ENCODE assay signal across 7 cellular contexts in the genomic region with DNA sequence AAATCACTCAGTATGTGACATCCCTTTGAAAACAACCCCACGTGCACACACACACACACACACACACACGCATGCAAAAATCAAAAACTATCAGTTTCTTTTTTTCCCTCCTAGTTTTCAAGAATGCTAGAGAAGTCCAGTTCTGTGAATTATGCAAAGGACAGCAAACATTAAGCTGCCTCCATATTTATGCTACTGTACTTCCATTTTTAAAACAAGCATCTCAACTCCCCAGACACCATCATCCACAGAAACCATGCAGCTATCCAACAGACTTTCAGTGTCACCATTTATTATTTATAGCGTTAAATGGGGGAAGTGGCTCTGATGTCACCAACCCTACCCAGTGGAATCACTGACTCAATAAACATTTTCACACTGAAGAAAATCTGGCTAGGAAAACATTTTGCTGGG. TPM values are rescaled to one million over a fixed set of nuclear protein-coding genes. Genes with fewer than 3 reads are reported as not detected.
DNase-seq lines count a peak whose midpoint lies in the region; ATAC-seq and TF ChIP-seq lines count a peak whose summit lies in the region.

No MANE protein-coding gene starts in this region.

- no peak for TF ChIP-seq CTCF in H9 (conservative IDR thresholded peaks at IDR 0.05)
- TF ChIP-seq CTCF in RWPE2 (IDR thresholded peaks at IDR 0.05; ENCODE audit: poor library complexity, severe bottlenecking), result no peak
- TF ChIP-seq CTCF in dorsolateral prefrontal cortex (IDR thresholded peaks at IDR 0.05 in 54 of 56, conservative IDR thresholded peaks at IDR 0.05 in 2 of 56; ENCODE audit: low read depth in 1 of 56, partially characterized antibody in 56 of 56), result no peak
- no peak for TF ChIP-seq CTCF in neural progenitor cell (IDR thresholded peaks at IDR 0.05)
- no peak for TF ChIP-seq CTCF in thyroid gland (IDR thresholded peaks at IDR 0.05)

- no peaks in the 10 kb centered on the region for H3K27me3 ChIP-seq in H9 (ENCODE audit: insufficient read depth, low read length)
- H3K27me3 ChIP-seq in RWPE2 (ENCODE audit: insufficient read depth, poor library complexity, severe bottlenecking), result no peaks in the 10 kb centered on the region
- H3K27me3 ChIP-seq in dorsolateral prefrontal cortex, result no peaks in the 10 kb centered on the region
- H3K27me3 ChIP-seq in neural progenitor cell, result no peaks in the 10 kb centered on the region
- H3K27me3 ChIP-seq in thyroid gland, result no peaks in the 10 kb centered on the region

- H3K23me2 ChIP-seq in H9 (ENCODE audit: insufficient read length, low read depth, low read length, poor library complexity, severe bottlenecking), result peaks cover 16% of the 10 kb centered on the region

- no peak overlapping the region for H3K14ac ChIP-seq in H9 (ENCODE audit: insufficient read depth, low read length)

- H4K20me1 ChIP-seq in H9 (ENCODE audit: control insufficient read depth, insufficient read depth, insufficient read length), result no peaks in the 10 kb centered on the region
- H4K20me1 ChIP-seq in neural progenitor cell (ENCODE audit: low read depth), result peaks cover 55% of the 10 kb centered on the region

- no peak overlapping the region for H3K56ac ChIP-seq in H9 (ENCODE audit: insufficient read length, low read depth, low read length)

- H3K4me3 Mint-ChIP-seq in H9 (peak overlapping the region; percentile 94 to 97), neural progenitor cell (peak overlapping the region; percentile 96)

- peaks cover 0 to 14% (median 10%) of the 10 kb centered on the region in 3 experiments; a peak in 5 of 7 replicates for H3K36me3 Mint-ChIP-seq in H9 (ENCODE audit: insufficient read depth in 1 of 3, low read depth in 3 of 3)
- peaks cover 7% of the 10 kb centered on the region for H3K36me3 Mint-ChIP-seq in neural progenitor cell

- peak overlapping the region; percentile 60 for H3K9ac ChIP-seq in H9 (ENCODE audit: extremely low read depth, insufficient read length, low read length)
- peak overlapping the region; percentile 85 for H3K9ac ChIP-seq in neural progenitor cell

- H3K23ac ChIP-seq in H9 (ENCODE audit: insufficient read length, low read depth, low read length), result no peak overlapping the region

- H3F3A ChIP-seq in neural progenitor cell (ENCODE audit: low read depth), result peaks cover 62% of the 10 kb centered on the region

- no peak overlapping the region for H2BK15ac ChIP-seq in H9 (ENCODE audit: low read depth, low read length)

- H3K4me2 ChIP-seq in H9 (ENCODE audit: insufficient read depth, insufficient read length, low read length), result peak overlapping the region; percentile 90
- peak overlapping the region; percentile 79 for H3K4me2 ChIP-seq in neural progenitor cell

- peaks cover 50% of the 10 kb centered on the region; the same call in 1 of the 2 replicates for H3K79me2 ChIP-seq in H9 (ENCODE audit: insufficient read depth, low read length)
- H3K79me2 ChIP-seq in neural progenitor cell (ENCODE audit: low read depth), result peaks cover 80% of the 10 kb centered on the region

- no peak overlapping the region for H4K8ac ChIP-seq in H9 (replicated peaks; ENCODE audit: insufficient read length, low read depth, low read length)

- no peak overlapping the region for H2BK120ac ChIP-seq in H9 (ENCODE audit: low read depth, low read length, poor library complexity, severe bottlenecking)

- peak overlapping the region; percentile 93 for H3K4me3 ChIP-seq in RWPE2 (ENCODE audit: severe bottlenecking)
- H3K4me3 ChIP-seq in dorsolateral prefrontal cortex, result peak overlapping the region; percentile 72 to 100 (median 96)
- peak overlapping the region; percentile 96 for H3K4me3 ChIP-seq in neural progenitor cell
- peak overlapping the region in 1 of 3 donors; percentile 70 for H3K4me3 ChIP-seq in thyroid gland (replicated peaks in 1 of 3)

- no peak overlapping the region for H2BK12ac ChIP-seq in H9 (ENCODE audit: insufficient read length, low read depth, low read length)

- H3K79me1 ChIP-seq in H9 (ENCODE audit: insufficient read depth, low read depth, low read length, poor library complexity, severe bottlenecking), result peaks cover 3% of the 10 kb centered on the region

- H3K27ac ChIP-seq in H9 (ENCODE audit: insufficient read length, low read depth, low read length) (no peak overlapping the region), RWPE2 (ENCODE audit: poor library complexity, severe bottlenecking) (peak overlapping the region; percentile 74), dorsolateral prefrontal cortex (peak overlapping the region in 26 of 59 donors; percentile 1 to 100 (median 99)), neural progenitor cell (no peak overlapping the region), thyroid gland (peak overlapping the region in 1 of 3 donors; percentile 99)

- no peak overlapping the region for H3K18ac ChIP-seq in H9 (ENCODE audit: insufficient read length, low read depth, low read length)

- H3K4me1 ChIP-seq in H9 (ENCODE audit: insufficient read depth, low read length) (peaks cover 11% of the 10 kb centered on the region), RWPE2 (ENCODE audit: insufficient read depth, poor library complexity, severe bottlenecking) (peaks cover 39% of the 10 kb centered on the region), neural progenitor cell (peaks cover 52% of the 10 kb centered on the region), thyroid gland (peaks cover 41 to 65% of the 10 kb centered on the region in 2 donors)

- no CpG with 5 or more reads among the region's 3 CpGs for WGBS in H9 (ENCODE audit: extremely low coverage, insufficient read length, low lambda C conversion rate)
- WGBS in thyroid gland, 2 donors, result 42 to 46% methylated on average over 3 of the region's 3 CpGs

- DNase-seq in H9 (no peak), RWPE2 (ENCODE audit: low spot score) (no peak), dorsolateral prefrontal cortex (no peak), neural progenitor cell (ENCODE audit: low spot score) (no peak), D341Med (ENCODE audit: low spot score) (no peak), thyroid gland (no peak)

- H3K27ac Mint-ChIP-seq in H9 (peak overlapping the region in 2 of 3 experiments; percentile 69 to 90; a peak in 2 of 7 replicates), neural progenitor cell (peak overlapping the region; percentile 98)

- ATAC-seq in RWPE2 (ENCODE audit: low read depth), result no peak
- ATAC-seq in GM19463 (IDR thresholded peaks at IDR 0.05; ENCODE audit: unreplicated experiment), result no peak

- H4K91ac ChIP-seq in H9 (ENCODE audit: insufficient read length, low read depth, low read length), result no peak overlapping the region

- H3K36me3 ChIP-seq in RWPE2 (ENCODE audit: low read depth) (no peaks in the 10 kb centered on the region; the same call in 1 of the 2 replicates), neural progenitor cell (no peaks in the 10 kb centered on the region), thyroid gland (no peaks in the 10 kb centered on the region)

- H2AK5ac ChIP-seq in H9 (ENCODE audit: insufficient read length, low read length), result no peak overlapping the region

- H3K4ac ChIP-seq in H9 (ENCODE audit: low read depth, low read length), result no peak overlapping the region

- H2BK20ac ChIP-seq in H9 (ENCODE audit: low read depth, low read length, poor library complexity, severe bottlenecking), result no peak overlapping the region

- intact Hi-C loops in dorsolateral prefrontal cortex (cut with DNase I) (loop anchor here (5.0 kb wide), 3 partner anchors 93 to 277 kb away; partner anchors contain the start of genes STK10 (in 2 of the 2) and UBTD2 (in 2 of the 2)), thyroid gland (cut with DNase I) (no loop called here)

- H3T11ph ChIP-seq in H9 (ENCODE audit: low read length), result no peak overlapping the region

- H3K27me3 Mint-ChIP-seq in H9 (ENCODE audit: low read depth), result no peaks in the 10 kb centered on the region
- peaks cover 2% of the 10 kb centered on the region for H3K27me3 Mint-ChIP-seq in neural progenitor cell (ENCODE audit: insufficient read depth, low read depth)

- H4K5ac ChIP-seq in H9 (ENCODE audit: insufficient read length, low read depth, low read length), result no peak overlapping the region

- H3K9me3 ChIP-seq in H9 (ENCODE audit: control insufficient read depth, low read depth, low read length) (no peaks in the 10 kb centered on the region), RWPE2 (ENCODE audit: severe bottlenecking) (no peaks in the 10 kb centered on the region), neural progenitor cell (ENCODE audit: low read depth) (no peaks in the 10 kb centered on the region), thyroid gland (no peaks in the 10 kb centered on the region)

- H2BK5ac ChIP-seq in H9 (ENCODE audit: insufficient read length, low read length), result no peak overlapping the region

- H2AFZ ChIP-seq in H9 (ENCODE audit: low read length) (no peak overlapping the region), neural progenitor cell (replicated peaks) (no peak overlapping the region)

- H3K4me1 Mint-ChIP-seq in H9 (peaks cover 73 to 80% of the 10 kb centered on the region in 2 experiments), neural progenitor cell (peaks cover 37% of the 10 kb centered on the region)

- H3K9me3 Mint-ChIP-seq in H9 (no peaks in the 10 kb centered on the region), neural progenitor cell (no peaks in the 10 kb centered on the region)

- no peak for TF ChIP-seq POLR2A in thyroid gland (IDR thresholded peaks at IDR 0.05)

RNA-seq across cellular contexts. Expression of gene FBXW11, which starts 1.6 kb away (rescaled TPM):
- total RNA-seq in H9 (2021), result 84.0 and 85.3 TPM in 2 replicates
- total RNA-seq in dorsolateral prefrontal cortex, result 100 to 1,000 TPM in 107 of 120 experiments, 10 to 100 TPM in 13; 88.4 to 136 (median 113) TPM
- 74.5 and 79.1 TPM in 2 replicates for total RNA-seq in neural progenitor cell (ENCODE audit: low replicate concordance)
- 10 to 100 TPM; 61.3 to 76.6 (median 70.2) TPM for total RNA-seq in thyroid gland
